In the genomic region with DNA sequence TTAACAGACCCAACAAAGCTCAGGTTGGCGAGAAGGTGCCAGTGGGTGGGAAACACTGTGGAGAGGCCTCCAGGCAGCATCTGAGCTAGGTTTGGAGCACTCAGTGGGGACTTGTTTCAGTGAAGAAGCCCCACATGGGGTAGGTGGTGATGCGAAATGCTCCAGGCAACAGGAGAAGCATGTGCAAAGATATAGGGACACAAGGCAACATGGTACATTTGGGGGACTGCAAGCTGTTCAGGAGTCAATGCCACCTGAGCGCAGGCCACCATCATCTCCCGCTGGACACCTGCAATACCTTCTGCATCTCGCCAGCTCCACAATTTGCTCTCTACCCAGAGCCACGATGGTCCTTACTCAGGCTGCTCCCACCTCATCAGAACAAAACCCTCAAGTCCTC, we compare ENCODE assay signal across 17 cellular contexts. TPM values are rescaled to one million over a fixed set of nuclear protein-coding genes. Genes with fewer than 3 reads are reported as not detected.
DNase-seq lines count a peak whose midpoint lies in the region; ATAC-seq, FAIRE-seq and TF ChIP-seq lines count a peak whose summit lies in the region.
"Had no signal": no experiment of that assay in that cellular context is flagged by ENCODE, and none has a peak within 500 bp of the region (broad histone marks: within the 10 kb centered on the region; RNA-seq: fewer than 3 reads in every experiment).

No MANE protein-coding gene starts in this region.

- WGBS in H9 (ENCODE audit: extremely low coverage, insufficient read length, low lambda C conversion rate): no CpG with 5 or more reads among the region's 6 CpGs

- H3K9ac ChIP-seq in H9 (ENCODE audit: extremely low read depth, insufficient read length, low read length): no peak overlapping the region
- H3K9ac ChIP-seq: BLaER1 had no signal

- no peak overlapping the region for H3K18ac ChIP-seq in H9 (ENCODE audit: insufficient read length, low read depth, low read length)

- no peaks in the 10 kb centered on the region for H3K79me1 ChIP-seq in H9 (ENCODE audit: insufficient read depth, low read depth, low read length, poor library complexity, severe bottlenecking)

- H3K4me3 Mint-ChIP-seq in H9 (no peak overlapping the region), endothelial cell (ENCODE audit: unreplicated experiment) (peak overlapping the region; percentile 16)
- H3K4me3 Mint-ChIP-seq: CD14-positive monocyte; CD4-positive, alpha-beta memory T cell had no signal

- H2BK120ac ChIP-seq in H9 (ENCODE audit: low read depth, low read length, poor library complexity, severe bottlenecking): no peak overlapping the region

- no peak overlapping the region for H3K4me2 ChIP-seq in H9 (ENCODE audit: insufficient read depth, insufficient read length, low read length)
- H3K4me2 ChIP-seq: BLaER1 had no signal

- peaks cover 5 to 8% (median 7%) of the 10 kb centered on the region in 3 experiments; a peak in 5 of 7 replicates for H3K36me3 Mint-ChIP-seq in H9 (ENCODE audit: insufficient read depth in 1 of 3, low read depth in 3 of 3)
- peaks cover 21% of the 10 kb centered on the region for H3K36me3 Mint-ChIP-seq in endothelial cell (ENCODE audit: low read depth, unreplicated experiment)
- H3K36me3 Mint-ChIP-seq: CD14-positive monocyte; CD4-positive, alpha-beta memory T cell had no signal

- H4K5ac ChIP-seq in H9 (ENCODE audit: insufficient read length, low read depth, low read length): no peak overlapping the region

- no peak overlapping the region for H3K27ac ChIP-seq in H9 (ENCODE audit: insufficient read length, low read depth, low read length)
- peak overlapping the region; percentile 50 for H3K27ac ChIP-seq in RWPE1
- no peak overlapping the region for H3K27ac ChIP-seq in upper lobe of right lung
- H3K27ac ChIP-seq: BLaER1 had no signal

- no peak for DNase-seq in H9
- DNase-seq in RWPE1 (ENCODE audit: low spot score): no peak
- DNase-seq in endothelial cell (ENCODE audit: low spot score): no peak
- no peak for DNase-seq in upper lobe of right lung
- no peak for DNase-seq in GM12891 (ENCODE audit: insufficient read length, low spot score)
- DNase-seq in foreskin melanocyte: no peak
- DNase-seq in left lobe of liver (ENCODE audit: low spot score): no peak
- DNase-seq: 8988T; CD4-positive, alpha-beta memory T cell; DMS153; DMS79; GDM1; GOT3; H7 had no signal

- H3K4me3 ChIP-seq in upper lobe of right lung: no peak overlapping the region
- H3K4me3 ChIP-seq: BLaER1 had no signal

- H3K4me1 ChIP-seq in H9 (ENCODE audit: insufficient read depth, low read length): no peaks in the 10 kb centered on the region
- no peaks in the 10 kb centered on the region for H3K4me1 ChIP-seq in upper lobe of right lung
- H3K4me1 ChIP-seq: BLaER1 had no signal

- no peaks in the 10 kb centered on the region for H3K23me2 ChIP-seq in H9 (ENCODE audit: insufficient read length, low read depth, low read length, poor library complexity, severe bottlenecking)

- ATAC-seq in upper lobe of right lung: peak; percentile 16
- ATAC-seq in left lobe of liver: no peak
- ATAC-seq: HepG2 had no signal

- H3K9me3 Mint-ChIP-seq in H9: no peaks in the 10 kb centered on the region; a peak in 1 of 5 replicates
- no peaks in the 10 kb centered on the region for H3K9me3 Mint-ChIP-seq in endothelial cell (ENCODE audit: unreplicated experiment)

- H2BK15ac ChIP-seq in H9 (ENCODE audit: low read depth, low read length): no peak overlapping the region

- TF ChIP-seq CTCF in H9 (conservative IDR thresholded peaks at IDR 0.05) (no peak), RWPE1 (conservative IDR thresholded peaks at IDR 0.05; ENCODE audit: low read depth) (no peak), endothelial cell (IDR thresholded peaks at IDR 0.05; ENCODE audit: unreplicated experiment) (no peak), upper lobe of right lung (IDR thresholded peaks at IDR 0.05) (no peak)

- no peak overlapping the region for H2AFZ ChIP-seq in H9 (ENCODE audit: low read length)

- no peak overlapping the region for H3K4ac ChIP-seq in H9 (ENCODE audit: low read depth, low read length)

- H2BK12ac ChIP-seq in H9 (ENCODE audit: insufficient read length, low read depth, low read length): no peak overlapping the region

- H2AK5ac ChIP-seq in H9 (ENCODE audit: insufficient read length, low read length): no peak overlapping the region

- TF ChIP-seq POLR2A in GM12891 (IDR thresholded peaks at IDR 0.05; ENCODE audit: low read depth, low read length): no peak

- H3K23ac ChIP-seq in H9 (ENCODE audit: insufficient read length, low read depth, low read length): no peak overlapping the region

- no peaks in the 10 kb centered on the region for H3K27me3 Mint-ChIP-seq in H9 (ENCODE audit: low read depth)
- H3K27me3 Mint-ChIP-seq in endothelial cell (ENCODE audit: unreplicated experiment): no peaks in the 10 kb centered on the region
- H3K27me3 Mint-ChIP-seq: CD4-positive, alpha-beta memory T cell had no signal

- H4K20me1 ChIP-seq in H9 (ENCODE audit: control insufficient read depth, insufficient read depth, insufficient read length): no peaks in the 10 kb centered on the region

- no peak overlapping the region for H3K14ac ChIP-seq in H9 (ENCODE audit: insufficient read depth, low read length)

- CTCF ChIA-PET in RWPE1 (lab: Yijun Ruan, JAX): no interaction called here

- intact Hi-C loops in upper lobe of right lung (cut with DNase I): no loop called here

- no peak overlapping the region for H2BK20ac ChIP-seq in H9 (ENCODE audit: low read depth, low read length, poor library complexity, severe bottlenecking)

- no peak overlapping the region for H2BK5ac ChIP-seq in H9 (ENCODE audit: insufficient read length, low read length)

- H3T11ph ChIP-seq in H9 (ENCODE audit: low read length): no peak overlapping the region

- no peaks in the 10 kb centered on the region for H3K9me3 ChIP-seq in H9 (ENCODE audit: control insufficient read depth, low read depth, low read length)
- H3K9me3 ChIP-seq in upper lobe of right lung: no peaks in the 10 kb centered on the region
- H3K9me3 ChIP-seq: BLaER1 had no signal

- no peaks in the 10 kb centered on the region for H3K27me3 ChIP-seq in H9 (ENCODE audit: insufficient read depth, low read length)
- H3K27me3 ChIP-seq in upper lobe of right lung: no peaks in the 10 kb centered on the region
- H3K27me3 ChIP-seq: BLaER1 had no signal

- no peaks in the 10 kb centered on the region for H3K36me3 ChIP-seq in upper lobe of right lung

- no peak overlapping the region for H4K91ac ChIP-seq in H9 (ENCODE audit: insufficient read length, low read depth, low read length)

- H3K27ac Mint-ChIP-seq in H9: peak overlapping the region in 2 of 3 experiments; percentile 19 to 34; a peak in 3 of 7 replicates
- no peak overlapping the region for H3K27ac Mint-ChIP-seq in endothelial cell (ENCODE audit: unreplicated experiment)
- H3K27ac Mint-ChIP-seq: CD14-positive monocyte; CD4-positive, alpha-beta memory T cell had no signal

- H3K79me2 ChIP-seq in H9 (ENCODE audit: insufficient read depth, low read length): no peaks in the 10 kb centered on the region

- no peak overlapping the region for H4K8ac ChIP-seq in H9 (replicated peaks; ENCODE audit: insufficient read length, low read depth, low read length)

- FAIRE-seq in GM12891 (lab: Jason Lieb, UNC): no peak
- FAIRE-seq: HepG2 had no signal

- POLR2A ChIA-PET in RWPE1 (lab: Yijun Ruan, JAX; ENCODE audit: low non-redundant PET): no interaction called here

- H3K56ac ChIP-seq in H9 (ENCODE audit: insufficient read length, low read depth, low read length): no peak overlapping the region

- H3K4me1 Mint-ChIP-seq in H9 (0 out of 4 replicates have a peak, but pooled peaks cover 0 to 6% of the 10 kb centered on the region in 2 experiments), endothelial cell (ENCODE audit: unreplicated experiment) (peaks cover 9% of the 10 kb centered on the region)
- H3K4me1 Mint-ChIP-seq: CD14-positive monocyte; CD4-positive, alpha-beta memory T cell had no signal

TF ChIP-seq in GM12891, 5 proteins besides CTCF, POLR2A, EP300 and RAD21:
- TF ChIP-seq SPI1 (IDR thresholded peaks at IDR 0.05; ENCODE audit: low read depth, low read length): no peak
- TF ChIP-seq PAX5 (IDR thresholded peaks at IDR 0.05; ENCODE audit: insufficient read depth, low read length, severe bottlenecking): no peak
- no peak for TF ChIP-seq TAF1 (IDR thresholded peaks at IDR 0.05; ENCODE audit: low read depth, low read length)
- no peak for TF ChIP-seq POU2F2 (IDR thresholded peaks at IDR 0.05; ENCODE audit: low read depth, low read length)
- TF ChIP-seq POLR2AphosphoS5 (IDR thresholded peaks at IDR 0.05; ENCODE audit: low read depth, low read length): no peak

RNA-seq across cellular contexts. Expression of gene BCAR3, which starts 28.0 kb away (rescaled TPM):
- 4.9 and 5.6 TPM in 2 replicates for total RNA-seq in H9 (2021)
- total RNA-seq in endothelial cell (ENCODE audit: unreplicated experiment): 19.9 TPM
- total RNA-seq in upper lobe of right lung: 23.5 TPM
- 2.4 TPM for polyA plus RNA-seq in GM12891 (2012; ENCODE audit: low read depth, missing spikeins)
- total RNA-seq in left lobe of liver: 16.8 TPM
